In the genomic region with DNA sequence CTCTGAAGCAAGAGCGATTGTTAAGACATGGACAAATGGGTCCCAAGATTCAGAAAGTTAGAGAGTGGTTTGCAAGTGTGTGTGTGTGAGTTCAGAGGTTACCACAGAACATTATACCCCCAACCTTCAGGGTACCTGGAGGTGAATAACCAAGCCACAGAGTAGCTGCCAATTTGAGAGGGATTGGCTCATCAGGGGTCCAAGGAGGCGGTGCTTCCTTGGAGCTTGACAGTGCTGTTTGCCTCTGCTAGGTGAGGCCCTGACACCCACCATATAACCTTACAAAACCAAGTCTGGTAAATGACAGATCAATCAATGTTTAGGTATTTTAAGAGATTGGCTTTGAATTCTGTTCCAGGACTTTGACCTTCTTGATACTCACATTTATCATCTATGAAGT, we compare ENCODE assay signal across 1 cellular context.
TF ChIP-seq lines count a peak whose summit lies in the region.

No MANE protein-coding gene starts in this region.

TF ChIP-seq in IMR-90, 13 proteins besides CTCF, POLR2A, EP300 and RAD21 (continued from another document):
- TF ChIP-seq ELK1 (IDR thresholded peaks at IDR 0.05; ENCODE audit: borderline replicate concordance, low read depth, low read length) = no peak
- TF ChIP-seq MXI1 (IDR thresholded peaks at IDR 0.05; ENCODE audit: borderline replicate concordance, low read depth, low read length) = no peak
- TF ChIP-seq SMC3 (IDR thresholded peaks at IDR 0.05; ENCODE audit: low read depth, low read length) = no peak
- TF ChIP-seq MAFK (IDR thresholded peaks at IDR 0.05; ENCODE audit: low read depth, low read length) = no peak
- TF ChIP-seq FOS (IDR thresholded peaks at IDR 0.05; ENCODE audit: low read depth, low read length) = no peak
- no peak for TF ChIP-seq BHLHE40 (IDR thresholded peaks at IDR 0.05; ENCODE audit: low read depth, low read length)
